1 cellular context compared by ENCODE assay signal in genomic region chr17:42980274-42980765, GRCh38.
A peak's percentile ranks its signal among the peaks of the same experiment; 100 is the strongest.
TF ChIP-seq lines count a peak whose summit lies in the region.

RUNDC1 (plus strand) TSS chr17:42980565; CDS start chr17:42980577, 12 bp downstream.

TF ChIP-seq in HepG2, 621 proteins besides CTCF, POLR2A, EP300 and RAD21 (continued from another document and continues in another):
- TF ChIP-seq ZSCAN5A (CRISPR knock-in tag; IDR thresholded peaks at IDR 0.05; ENCODE audit: borderline replicate concordance), result no peak
- TF ChIP-seq CREBL2 (CRISPR knock-in tag; IDR thresholded peaks at IDR 0.05; ENCODE audit: borderline replicate concordance), result no peak
- TF ChIP-seq CSRNP1 (CRISPR knock-in tag; IDR thresholded peaks at IDR 0.05), result no peak
- TF ChIP-seq GTF2F1 (IDR thresholded peaks at IDR 0.05; ENCODE audit: low read length), result no peak
- TF ChIP-seq TP53 (CRISPR knock-in tag; conservative IDR thresholded peaks at IDR 0.05), result 0 out of 2 replicates have a peak, but pooled peaks have one; percentile 0
- 0 out of 2 replicates have a peak, but pooled peaks have one; percentile 4 for TF ChIP-seq ZNF510 (CRISPR knock-in tag; IDR thresholded peaks at IDR 0.05; ENCODE audit: low read depth)
- TF ChIP-seq ADNP (CRISPR knock-in tag; IDR thresholded peaks at IDR 0.05), result no peak
- TF ChIP-seq TFAP4 (IDR thresholded peaks at IDR 0.05; ENCODE audit: borderline replicate concordance, low read depth), result no peak; the same call in 1 of the 2 replicates
- no peak for TF ChIP-seq NR0B2 (CRISPR knock-in tag; IDR thresholded peaks at IDR 0.05)
- TF ChIP-seq MAF1 (CRISPR knock-in tag; IDR thresholded peaks at IDR 0.05; ENCODE audit: borderline replicate concordance), result 0 out of 2 replicates have a peak, but pooled peaks have one; percentile 44
- TF ChIP-seq ZNF256 (CRISPR knock-in tag; conservative IDR thresholded peaks at IDR 0.05), result no peak
- peak; percentile 97 for TF ChIP-seq HDAC1 (CRISPR knock-in tag; IDR thresholded peaks at IDR 0.05)
- no peak for TF ChIP-seq ZNF180 (CRISPR knock-in tag; IDR thresholded peaks at IDR 0.05; ENCODE audit: borderline replicate concordance, low read depth)
- TF ChIP-seq HNRNPUL1 (IDR thresholded peaks at IDR 0.05; ENCODE audit: low read depth, low read length), result no peak
- TF ChIP-seq TOPORS (CRISPR knock-in tag; IDR thresholded peaks at IDR 0.05), result no peak
- TF ChIP-seq NFYB (CRISPR knock-in tag; IDR thresholded peaks at IDR 0.05), result no peak
- no peak; the same call in 1 of the 2 replicates for TF ChIP-seq ELK4 (CRISPR knock-in tag; IDR thresholded peaks at IDR 0.05; ENCODE audit: borderline replicate concordance)
- no peak for TF ChIP-seq CAMTA2 (CRISPR knock-in tag; IDR thresholded peaks at IDR 0.05; ENCODE audit: borderline replicate concordance)
- TF ChIP-seq ZNF230 (CRISPR knock-in tag; IDR thresholded peaks at IDR 0.05), result no peak
- no peak for TF ChIP-seq RAD51 (IDR thresholded peaks at IDR 0.05; ENCODE audit: borderline replicate concordance)
- no peak; the same call in 1 of the 2 replicates for TF ChIP-seq CCDC6 (CRISPR knock-in tag; IDR thresholded peaks at IDR 0.05)
- no peak for TF ChIP-seq MBNL3 (CRISPR knock-in tag; conservative IDR thresholded peaks at IDR 0.05)
- peak; percentile 24; the same call in 1 of the 2 replicates for TF ChIP-seq SRF (IDR thresholded peaks at IDR 0.05; ENCODE audit: low read depth, low read length)
- TF ChIP-seq ZNF530 (CRISPR knock-in tag; IDR thresholded peaks at IDR 0.05; ENCODE audit: low read depth), result no peak
- peak; percentile 73; the same call in 1 of the 2 replicates for TF ChIP-seq ZFX (CRISPR knock-in tag; IDR thresholded peaks at IDR 0.05; ENCODE audit: low read depth)
- TF ChIP-seq PRDM15 (CRISPR knock-in tag; IDR thresholded peaks at IDR 0.05), result no peak
- TF ChIP-seq ZNF550 (CRISPR knock-in tag; IDR thresholded peaks at IDR 0.05; ENCODE audit: borderline replicate concordance), result no peak
- no peak; the same call in none of the 2 replicates for TF ChIP-seq ZBTB26 (CRISPR knock-in tag; IDR thresholded peaks at IDR 0.05; ENCODE audit: borderline replicate concordance)
- TF ChIP-seq BRD4 (CRISPR knock-in tag; IDR thresholded peaks at IDR 0.05), result peak; percentile 71
- no peak for TF ChIP-seq HMG20B (CRISPR knock-in tag; conservative IDR thresholded peaks at IDR 0.05)
- peak; percentile 56; the same call in 1 of the 2 replicates for TF ChIP-seq THAP11 (CRISPR knock-in tag; IDR thresholded peaks at IDR 0.05)
- TF ChIP-seq ZNF350 (CRISPR knock-in tag; IDR thresholded peaks at IDR 0.05; ENCODE audit: borderline replicate concordance, low read depth), result no peak; the same call in 1 of the 2 replicates
- peak; percentile 44; the same call in 1 of the 2 replicates for TF ChIP-seq ETS1 (CRISPR knock-in tag; IDR thresholded peaks at IDR 0.05)
- TF ChIP-seq HNRNPH1 (optimal IDR thresholded peaks at IDR 0.05; ENCODE audit: low read depth, low read length), result no peak
- TF ChIP-seq KLF12 (CRISPR knock-in tag; IDR thresholded peaks at IDR 0.05; ENCODE audit: borderline replicate concordance), result no peak
- TF ChIP-seq MAZ (IDR thresholded peaks at IDR 0.05; ENCODE audit: borderline replicate concordance, low read depth, low read length), result peak; percentile 69; the same call in 1 of the 2 replicates
- TF ChIP-seq MAZ (CRISPR knock-in tag; IDR thresholded peaks at IDR 0.05; ENCODE audit: low read depth), result no peak
- no peak for TF ChIP-seq ZNF160 (CRISPR knock-in tag; IDR thresholded peaks at IDR 0.05)
- peak; percentile 85 for TF ChIP-seq PHF8 (CRISPR knock-in tag; IDR thresholded peaks at IDR 0.05)
- no peak for TF ChIP-seq ZIK1 (CRISPR knock-in tag; IDR thresholded peaks at IDR 0.05; ENCODE audit: borderline replicate concordance, low read depth)
- TF ChIP-seq ZC3H4 (CRISPR knock-in tag; IDR thresholded peaks at IDR 0.05; ENCODE audit: borderline replicate concordance), result no peak
- TF ChIP-seq ZNF44 (CRISPR knock-in tag; IDR thresholded peaks at IDR 0.05), result no peak; the same call in 1 of the 2 replicates
- TF ChIP-seq REL (CRISPR knock-in tag; conservative IDR thresholded peaks at IDR 0.05), result 0 out of 2 replicates have a peak, but pooled peaks have one; percentile 5
- no peak for TF ChIP-seq PAWR (CRISPR knock-in tag; IDR thresholded peaks at IDR 0.05; ENCODE audit: borderline replicate concordance)
- TF ChIP-seq KDM1A (CRISPR knock-in tag; IDR thresholded peaks at IDR 0.05), result no peak
- TF ChIP-seq DBP (CRISPR knock-in tag; IDR thresholded peaks at IDR 0.05; ENCODE audit: not compliant biosample characterization), result no peak
- peak; percentile 39 for TF ChIP-seq PHF21A (CRISPR knock-in tag; IDR thresholded peaks at IDR 0.05)
- 0 out of 2 replicates have a peak, but pooled peaks have one; percentile 47 for TF ChIP-seq ZNF232 (CRISPR knock-in tag; IDR thresholded peaks at IDR 0.05; ENCODE audit: borderline replicate concordance)
- TF ChIP-seq IKZF5 (CRISPR knock-in tag; IDR thresholded peaks at IDR 0.05), result peak; percentile 82
- TF ChIP-seq RFXAP (CRISPR knock-in tag; IDR thresholded peaks at IDR 0.05; ENCODE audit: borderline replicate concordance), result 0 out of 2 replicates have a peak, but pooled peaks have one; percentile 18
- no peak for TF ChIP-seq THAP7 (CRISPR knock-in tag; IDR thresholded peaks at IDR 0.05)
- no peak for TF ChIP-seq MTF1 (CRISPR knock-in tag; IDR thresholded peaks at IDR 0.05)
- no peak for TF ChIP-seq FOXP1 (IDR thresholded peaks at IDR 0.05)
- no peak for TF ChIP-seq FOXP1 (CRISPR knock-in tag; IDR thresholded peaks at IDR 0.05)
- no peak for TF ChIP-seq HNRNPL (IDR thresholded peaks at IDR 0.05; ENCODE audit: low read depth, low read length)
- TF ChIP-seq ZNF709 (CRISPR knock-in tag; IDR thresholded peaks at IDR 0.05), result no peak
- TF ChIP-seq MIER2 (CRISPR knock-in tag; IDR thresholded peaks at IDR 0.05), result no peak
- 0 out of 2 replicates have a peak, but pooled peaks have one; percentile 9 for TF ChIP-seq ZNF12 (CRISPR knock-in tag; IDR thresholded peaks at IDR 0.05)
